ENCODE assay signal across 11 cellular contexts in genomic region chrX:46444011-46444410, GRCh38.
DNase-seq lines count a peak whose midpoint lies in the region; ATAC-seq and TF ChIP-seq lines count a peak whose summit lies in the region.
"Had no signal": no experiment of that assay in that cellular context is flagged by ENCODE, and none has a peak within 500 bp of the region (broad histone marks: within the 10 kb centered on the region; RNA-seq: fewer than 3 reads in every experiment).

No MANE protein-coding gene starts in this region.

- H3K27me3 ChIP-seq in ACC112 (ENCODE audit: insufficient read depth, low read length) (no peaks in the 10 kb centered on the region), RWPE2 (ENCODE audit: insufficient read depth, poor library complexity, severe bottlenecking) (no peaks in the 10 kb centered on the region)

- H3K9me3 ChIP-seq in RWPE2 (ENCODE audit: severe bottlenecking) = no peaks in the 10 kb centered on the region

- no peaks in the 10 kb centered on the region for H3K36me3 ChIP-seq in ACC112 (ENCODE audit: insufficient read depth, low read length)
- H3K36me3 ChIP-seq in RWPE2 (ENCODE audit: low read depth) = no peaks in the 10 kb centered on the region; the same call in 1 of the 2 replicates

- ATAC-seq in RWPE2 (ENCODE audit: low read depth) (peak; percentile 74), HG02571 (IDR thresholded peaks at IDR 0.05; ENCODE audit: unreplicated experiment) (no peak)

- H2AFZ ChIP-seq in ACC112 (ENCODE audit: low read length, unreplicated experiment) = no peak overlapping the region

- H3K27ac ChIP-seq in ACC112 (ENCODE audit: low read depth, low read length) (peak overlapping the region; percentile 63), RWPE2 (ENCODE audit: poor library complexity, severe bottlenecking) (no peak overlapping the region)

- H3K79me2 ChIP-seq in ACC112 (ENCODE audit: control insufficient read depth, insufficient read depth, low read length, unreplicated experiment) = peaks cover 6% of the 10 kb centered on the region

- H3K4me1 ChIP-seq in ACC112 (ENCODE audit: control insufficient read depth, insufficient read depth, low read length, unreplicated experiment) (peaks cover 21% of the 10 kb centered on the region), RWPE2 (ENCODE audit: insufficient read depth, poor library complexity, severe bottlenecking) (no peaks in the 10 kb centered on the region)

- H3K4me3 ChIP-seq in ACC112 (ENCODE audit: low read depth, low read length) (no peak overlapping the region), RWPE2 (ENCODE audit: severe bottlenecking) (no peak overlapping the region)

- no peak for TF ChIP-seq CTCF in RWPE2 (IDR thresholded peaks at IDR 0.05; ENCODE audit: poor library complexity, severe bottlenecking)

- peak; percentile 65 for DNase-seq in GM04504 (ENCODE audit: low read depth)
- DNase-seq in RWPE2 (ENCODE audit: low spot score) = no peak
- DNase-seq in fibroblast of peridontal ligament (ENCODE audit: extremely low read depth) = peak; percentile 83
- no peak for DNase-seq in Ammon's horn (ENCODE audit: low spot score)
- DNase-seq in COLO668 (lab: John Stamatoyannopoulos, UW; ENCODE audit: unreplicated experiment) = no peak
- no peak for DNase-seq in midbrain (lab: John Stamatoyannopoulos, UW)
- DNase-seq: activated CD4-positive, alpha-beta T cell treated with anti-CD3 and anti-CD28 coated beads, Interleukin-2, amount 10 ng/mL, durations not matched to agents 7 days and 5 days; cortex of kidney; NCI-H446 had no signal

Comparison
In these comparisons a context has a peak if more than half of its experiments do, and no peak if none do; other contexts are left out.
1. DNase-seq: peak in GM04504 (single experiment) and fibroblast of peridontal ligament (single experiment); none in RWPE2 (single experiment), Ammon's horn (single experiment), COLO668 (single experiment) and midbrain (single experiment).